In genomic region chr19:3852614-3853254, GRCh38 we compare ENCODE assay signal across 7 cellular contexts. TPM values are rescaled to one million over a fixed set of nuclear protein-coding genes. Genes with fewer than 3 reads are reported as not detected.
DNase-seq lines count a peak whose midpoint lies in the region; ATAC-seq and TF ChIP-seq lines count a peak whose summit lies in the region.

No MANE protein-coding gene starts in this region.

- no peaks in the 10 kb centered on the region for H3K4me1 ChIP-seq in upper lobe of right lung

- peaks cover 11% of the 10 kb centered on the region for H3K27me3 Mint-ChIP-seq in glutamatergic neuron (ENCODE audit: unreplicated experiment)

- H3K9me3 ChIP-seq in upper lobe of right lung: peaks cover 12% of the 10 kb centered on the region

- no peak overlapping the region for H3K27ac ChIP-seq in upper lobe of right lung

- no peak for ATAC-seq in upper lobe of right lung

- TF ChIP-seq CTCF in WI38 (IDR thresholded peaks at IDR 0.05; ENCODE audit: low read depth, low read length): peak; percentile 11; the same call in 1 of the 2 replicates
- peak; percentile 40 for TF ChIP-seq CTCF in fibroblast of villous mesenchyme (IDR thresholded peaks at IDR 0.05; ENCODE audit: insufficient read depth, low read depth, low read length)
- TF ChIP-seq CTCF in upper lobe of right lung (IDR thresholded peaks at IDR 0.05): peak; percentile 19
- TF ChIP-seq CTCF in glutamatergic neuron (IDR thresholded peaks at IDR 0.05; ENCODE audit: partially characterized antibody, unreplicated experiment): no peak

- H3K36me3 Mint-ChIP-seq in glutamatergic neuron (ENCODE audit: unreplicated experiment): peaks cover 20% of the 10 kb centered on the region

- H3K27ac Mint-ChIP-seq in glutamatergic neuron (ENCODE audit: unreplicated experiment): no peak overlapping the region

- intact Hi-C loops in upper lobe of right lung (cut with DNase I): no loop called here

- peaks cover 8% of the 10 kb centered on the region for H3K9me3 Mint-ChIP-seq in glutamatergic neuron (ENCODE audit: unreplicated experiment)

- no peak overlapping the region for H3K4me3 ChIP-seq in WI38 (ENCODE audit: low read depth, low read length)
- no peak overlapping the region for H3K4me3 ChIP-seq in fibroblast of villous mesenchyme (ENCODE audit: low read depth, low read length)
- no peak overlapping the region for H3K4me3 ChIP-seq in upper lobe of right lung

- no peak overlapping the region for H3K4me3 Mint-ChIP-seq in glutamatergic neuron (ENCODE audit: unreplicated experiment)

- no peaks in the 10 kb centered on the region for H3K27me3 ChIP-seq in upper lobe of right lung

- H3K36me3 ChIP-seq in upper lobe of right lung: no peaks in the 10 kb centered on the region

- peak; percentile 90 for DNase-seq in EH (ENCODE audit: low read depth)
- peak; percentile 89 for DNase-seq in HT1080 (ENCODE audit: low read depth)
- peak; percentile 34 for DNase-seq in fibroblast of villous mesenchyme (ENCODE audit: low read depth)
- no peak for DNase-seq in upper lobe of right lung
- no peak for DNase-seq in glutamatergic neuron
- DNase-seq in NCI-H2227 treated with DMSO at 0.1 percent for 48 hours (lab: John Stamatoyannopoulos, UW): no peak

- H3K4me1 Mint-ChIP-seq in glutamatergic neuron (ENCODE audit: low read depth, unreplicated experiment): peaks cover 3% of the 10 kb centered on the region

RNA-seq across cellular contexts. Expression of gene ZFR2, which starts 16.1 kb away (rescaled TPM):
- not detected in 2 replicates for total RNA-seq in HT1080 (2014; rRNA removed; shearing (Covaris generic))
- polyA plus RNA-seq in HT1080 (2015; cell fraction: cytosol; rRNA removed): not detected in 2 replicates
- polyA plus RNA-seq in HT1080 (2015; cell fraction: nucleus; rRNA removed): not detected in 2 replicates
- total RNA-seq in fibroblast of villous mesenchyme (not detected in 2 replicates), upper lobe of right lung (0.55 TPM), glutamatergic neuron (ENCODE audit: unreplicated experiment) (8.9 TPM)

RNA-seq across cellular contexts. Expression of gene ATCAY, which starts 27.8 kb away (rescaled TPM):
- total RNA-seq in HT1080 (2014; rRNA removed; shearing (Covaris generic)): not detected in 2 replicates
- not detected in 2 replicates for polyA plus RNA-seq in HT1080 (2015; cell fraction: cytosol; rRNA removed)
- polyA plus RNA-seq in HT1080 (2015; cell fraction: nucleus; rRNA removed): not detected in 2 replicates
- total RNA-seq in fibroblast of villous mesenchyme: 0.32 and 0.43 TPM in 2 replicates
- not detected for total RNA-seq in upper lobe of right lung
- 182 TPM for total RNA-seq in glutamatergic neuron (ENCODE audit: unreplicated experiment)

Comparison
In these comparisons a context has a peak if more than half of its experiments do, and no peak if none do; other contexts are left out.
1. DNase-seq: peak in EH (single experiment), HT1080 (single experiment) and fibroblast of villous mesenchyme (single experiment); none in upper lobe of right lung (single experiment), glutamatergic neuron (single experiment) and NCI-H2227 treated with DMSO at 0.1 percent for 48 hours (single experiment).
2. RNA of gene ATCAY, which starts 27.8 kb away (total RNA-seq): 182 TPM in glutamatergic neuron (single experiment); 0.32 to 0.43 TPM in fibroblast of villous mesenchyme, not detected in HT1080 and not detected in upper lobe of right lung (single experiment); every median in the first group is over 100 times any median in the second.